In genomic region chr18:9130806-9131205, GRCh38 we compare ENCODE assay signal across 24 cellular contexts. TPM values are rescaled to one million over a fixed set of nuclear protein-coding genes. Genes with fewer than 3 reads are reported as not detected.
DNase-seq lines count a peak whose midpoint lies in the region; ATAC-seq and TF ChIP-seq lines count a peak whose summit lies in the region.
"Had no signal": no experiment of that assay in that cellular context is flagged by ENCODE, and none has a peak within 500 bp of the region (broad histone marks: within the 10 kb centered on the region; RNA-seq: fewer than 3 reads in every experiment).

No MANE protein-coding gene starts in this region.

- H3K27ac ChIP-seq in PC-3 (ENCODE audit: low read length) (no peak overlapping the region), skeletal muscle tissue (ENCODE audit: low read depth, low read length) (peak overlapping the region; percentile 34)
- H3K27ac ChIP-seq: breast epithelium, testis, uterus had no signal

- H3K36me3 ChIP-seq in PC-3 (ENCODE audit: low read depth, low read length) (peaks cover 66% of the 10 kb centered on the region), skeletal muscle tissue (ENCODE audit: control insufficient read depth in 3 of 3, insufficient read depth in 3 of 3, low read length in 3 of 3) (peaks cover 9 to 34% (median 16%) of the 10 kb centered on the region in 3 donors)
- H3K36me3 ChIP-seq: breast epithelium, uterus had no signal

- peaks cover 11% of the 10 kb centered on the region for H3F3A ChIP-seq in PC-3 (ENCODE audit: low read length, unreplicated experiment)

- peaks cover 33% of the 10 kb centered on the region; the same call in 1 of the 2 replicates for H3K79me2 ChIP-seq in PC-3 (ENCODE audit: low read length)

- no TSS peak for BruUV-seq in PC-3 (replicated peaks; lab: Mats Ljungman, UMichigan)

- no peak for DNase-seq in activated naive CD4-positive, alpha-beta T cell treated with anti-CD3 and anti-CD28 coated beads for 36 hours
- no peak for DNase-seq in activated naive CD4-positive, alpha-beta T cell treated with anti-CD3 and anti-CD28 coated beads, Interleukin-2, amount 50 U/mL, for 16 hours
- no peak for DNase-seq in PC-3
- DNase-seq in epithelial cell of esophagus (ENCODE audit: low read depth), result peak; percentile 61
- no peak for DNase-seq in endothelial cell (ENCODE audit: low spot score)
- no peak for DNase-seq in WTC11 (ENCODE audit: low spot score)
- no peak for DNase-seq in left ventricle myocardium superior
- DNase-seq: activated CD4-positive, CD25-positive, alpha-beta regulatory T cell; C1 segment of cervical spinal cord; DMS153; H7; heart left ventricle; KBM-7; natural killer cell; NCI-H146; NCI-H524; sigmoid colon; SK-N-SH; testis; uterus had no signal

- H3K9me2 ChIP-seq in PC-3 (replicated peaks; ENCODE audit: low read length), result no peaks in the 10 kb centered on the region
- H3K9me2 ChIP-seq: SK-N-SH had no signal

- CTCF ChIA-PET in activated naive CD4-positive, alpha-beta T cell treated with anti-CD3 and anti-CD28 coated beads for 36 hours (lab: Charles Lee), result no interaction called here
- CTCF ChIA-PET in PC-3 (lab: Charles Lee), result no interaction called here
- CTCF ChIA-PET in WTC11 (lab: Charles Lee), result no interaction called here

- no peak overlapping the region for H2AFZ ChIP-seq in PC-3 (ENCODE audit: low read length)

- no peaks in the 10 kb centered on the region for H3K27me3 Mint-ChIP-seq in activated naive CD4-positive, alpha-beta T cell treated with anti-CD3 and anti-CD28 coated beads for 36 hours (ENCODE audit: low read depth)
- H3K27me3 Mint-ChIP-seq in endothelial cell (ENCODE audit: unreplicated experiment) (peaks cover 4% of the 10 kb centered on the region), WTC11 (ENCODE audit: low read depth) (no peaks in the 10 kb centered on the region)
- H3K27me3 Mint-ChIP-seq: stimulated activated memory B cell treated with anti-CD40 and anti-IgM and Interleukin-4, amounts not matched to agents 10 μg/mL and 1 μg/mL and 100 μg/mL, for 72 hours had no signal

- peaks cover 3% of the 10 kb centered on the region; the same call in 1 of the 2 replicates for H4K20me1 ChIP-seq in PC-3 (ENCODE audit: low read length)

- H3K9me3 ChIP-seq in PC-3 (ENCODE audit: low read length) (no peaks in the 10 kb centered on the region), skeletal muscle tissue (ENCODE audit: control insufficient read depth in 3 of 3, low read length in 3 of 3) (no peaks in the 10 kb centered on the region)
- H3K9me3 ChIP-seq: breast epithelium, heart left ventricle, sigmoid colon, SK-N-SH, testis, uterus had no signal

- no peak overlapping the region for H3K4me2 ChIP-seq in PC-3 (ENCODE audit: low read length)
- H3K4me2 ChIP-seq: SK-N-SH had no signal

- H3K36me3 Mint-ChIP-seq in activated naive CD4-positive, alpha-beta T cell treated with anti-CD3 and anti-CD28 coated beads for 36 hours (ENCODE audit: low read depth), result peaks cover 48% of the 10 kb centered on the region
- H3K36me3 Mint-ChIP-seq in endothelial cell (ENCODE audit: low read depth, unreplicated experiment) (peaks cover 21% of the 10 kb centered on the region), WTC11 (peaks cover 59% of the 10 kb centered on the region)

- H3K9ac ChIP-seq in PC-3 (ENCODE audit: low read length) (no peak overlapping the region), skeletal muscle tissue (ENCODE audit: low read depth in 1 of 3, low read length in 3 of 3) (no peak overlapping the region)
- H3K9ac ChIP-seq: SK-N-SH had no signal

- H3K27me3 ChIP-seq in PC-3 (ENCODE audit: low read length) (no peaks in the 10 kb centered on the region), skeletal muscle tissue (ENCODE audit: control insufficient read depth in 3 of 3, insufficient read depth in 3 of 3, low read length in 3 of 3) (no peaks in the 10 kb centered on the region)
- H3K27me3 ChIP-seq: breast epithelium, heart left ventricle, sigmoid colon, testis, uterus had no signal

- no peak for TF ChIP-seq CTCF in PC-3 (conservative IDR thresholded peaks at IDR 0.05; ENCODE audit: low read depth, low read length)
- no peak for TF ChIP-seq CTCF in epithelial cell of esophagus (IDR thresholded peaks at IDR 0.05; ENCODE audit: insufficient read depth, low read depth, low read length, missing control alignments)
- no peak for TF ChIP-seq CTCF in endothelial cell (IDR thresholded peaks at IDR 0.05; ENCODE audit: unreplicated experiment)
- TF ChIP-seq CTCF in WTC11 (IDR thresholded peaks at IDR 0.05), result no peak

- intact Hi-C loops in activated naive CD4-positive, alpha-beta T cell treated with anti-CD3 and anti-CD28 coated beads for 36 hours (cut with micrococcal nuclease), result no loop called here
- intact Hi-C loops in PC-3 (cut with micrococcal nuclease) (no loop called here), left ventricle myocardium superior (cut with micrococcal nuclease) (no loop called here)

- H3K4me1 Mint-ChIP-seq in activated naive CD4-positive, alpha-beta T cell treated with anti-CD3 and anti-CD28 coated beads for 36 hours (ENCODE audit: low read depth), result peaks cover 59% of the 10 kb centered on the region
- H3K4me1 Mint-ChIP-seq in endothelial cell (ENCODE audit: unreplicated experiment), result peaks cover 7% of the 10 kb centered on the region
- H3K4me1 Mint-ChIP-seq in WTC11, result peaks cover 12% of the 10 kb centered on the region

- H3K27ac Mint-ChIP-seq in activated naive CD4-positive, alpha-beta T cell treated with anti-CD3 and anti-CD28 coated beads for 36 hours, result peak overlapping the region; percentile 46
- H3K27ac Mint-ChIP-seq in endothelial cell (ENCODE audit: unreplicated experiment) (no peak overlapping the region), WTC11 (no peak overlapping the region)
- H3K27ac Mint-ChIP-seq: natural killer cell; T-helper 2 cell treated with Interferon-gamma antibody and Interleukin-4, amounts not matched to agents 5 μg/mL and 100 μg/mL, for 36 hours had no signal

- no peak overlapping the region for H3K4me3 Mint-ChIP-seq in activated naive CD4-positive, alpha-beta T cell treated with anti-CD3 and anti-CD28 coated beads for 36 hours
- H3K4me3 Mint-ChIP-seq in endothelial cell (ENCODE audit: unreplicated experiment) (no peak overlapping the region), WTC11 (no peak overlapping the region)
- H3K4me3 Mint-ChIP-seq: natural killer cell; stimulated activated memory B cell treated with anti-CD40 and anti-IgM and Interleukin-4, amounts not matched to agents 10 μg/mL and 1 μg/mL and 100 μg/mL, for 72 hours; T-helper 2 cell treated with Interferon-gamma antibody and Interleukin-4, amounts not matched to agents 5 μg/mL and 100 μg/mL, for 36 hours had no signal

- POLR2A ChIA-PET in PC-3 (lab: Charles Lee; ENCODE audit: unreplicated experiment), result no interaction called here
- POLR2A ChIA-PET in WTC11 (lab: Charles Lee), result no interaction called here

- H3K4me1 ChIP-seq in PC-3 (ENCODE audit: insufficient read depth, low read length) (peaks cover 27% of the 10 kb centered on the region), skeletal muscle tissue (ENCODE audit: control insufficient read depth in 3 of 3, insufficient read depth in 3 of 3, low read length in 3 of 3) (peaks cover 16 to 28% (median 26%) of the 10 kb centered on the region in 3 donors)
- H3K4me1 ChIP-seq: breast epithelium, testis, uterus had no signal

- peak; percentile 51 for ATAC-seq in PC-3
- ATAC-seq in WTC11, result no peak
- no peak for ATAC-seq in left ventricle myocardium superior
- ATAC-seq: heart left ventricle; natural killer cell; stimulated activated memory B cell treated with anti-CD40 and anti-IgM and Interleukin-4, amounts not matched to agents 10 μg/mL and 1 μg/mL and 100 μg/mL, for 72 hours had no signal

- no peak overlapping the region for H3K4me3 ChIP-seq in PC-3 (ENCODE audit: low read length)
- H3K4me3 ChIP-seq in epithelial cell of esophagus (ENCODE audit: low read length), result no peak overlapping the region
- H3K4me3 ChIP-seq in skeletal muscle tissue (ENCODE audit: low read length in 3 of 3), result no peak overlapping the region
- H3K4me3 ChIP-seq: breast epithelium, heart left ventricle, sigmoid colon, testis, uterus had no signal

- no peaks in the 10 kb centered on the region for H3K9me3 Mint-ChIP-seq in activated naive CD4-positive, alpha-beta T cell treated with anti-CD3 and anti-CD28 coated beads for 36 hours
- H3K9me3 Mint-ChIP-seq in endothelial cell (ENCODE audit: unreplicated experiment) (no peaks in the 10 kb centered on the region), WTC11 (no peaks in the 10 kb centered on the region)
- H3K9me3 Mint-ChIP-seq: natural killer cell; stimulated activated memory B cell treated with anti-CD40 and anti-IgM and Interleukin-4, amounts not matched to agents 10 μg/mL and 1 μg/mL and 100 μg/mL, for 72 hours; T-helper 2 cell treated with Interferon-gamma antibody and Interleukin-4, amounts not matched to agents 5 μg/mL and 100 μg/mL, for 36 hours had no signal

TF ChIP-seq in WTC11, 78 proteins besides CTCF, POLR2A, EP300 and RAD21 (continues in another document):
- TF ChIP-seq FOXP4 (CRISPR knock-in tag; IDR thresholded peaks at IDR 0.05) (no peak), PRRX2 (CRISPR knock-in tag; IDR thresholded peaks at IDR 0.05) (no peak), ZNF416 (CRISPR knock-in tag; IDR thresholded peaks at IDR 0.05) (no peak), TCF7 (CRISPR knock-in tag; IDR thresholded peaks at IDR 0.05; ENCODE audit: low read depth) (no peak), ATF1 (CRISPR knock-in tag; IDR thresholded peaks at IDR 0.05) (no peak)

RNA-seq across cellular contexts. Expression of gene ANKRD12, which starts 5.8 kb away (rescaled TPM):
- total RNA-seq in activated naive CD4-positive, alpha-beta T cell treated with anti-CD3 and anti-CD28 coated beads for 36 hours, result 10 to 100 TPM; 37.5 to 40.0 TPM
- total RNA-seq in PC-3 (2014; rRNA removed) (14.5 and 19.1 TPM in 2 replicates), skeletal muscle tissue (26.1 TPM), endothelial cell (ENCODE audit: unreplicated experiment) (32.9 TPM), WTC11 (2021) (42.2 to 44.7 TPM (median 43.4 TPM) in 3 replicates), left ventricle myocardium superior (46.1 TPM)

RNA-seq across cellular contexts. Expression of gene NDUFV2, which starts 28.3 kb away (rescaled TPM):
- total RNA-seq in activated naive CD4-positive, alpha-beta T cell treated with anti-CD3 and anti-CD28 coated beads for 36 hours, result 100 to 1,000 TPM; 290 to 303 TPM
- 188 and 272 TPM in 2 replicates for total RNA-seq in PC-3 (2014; rRNA removed)
- total RNA-seq in skeletal muscle tissue, result 124 TPM
- total RNA-seq in endothelial cell (ENCODE audit: unreplicated experiment), result 102 TPM
- total RNA-seq in WTC11 (2021), result 165 to 192 TPM (median 167 TPM) in 3 replicates
- 496 TPM for total RNA-seq in left ventricle myocardium superior
